ENCODE assay signal across 17 cellular contexts in the genomic region with DNA sequence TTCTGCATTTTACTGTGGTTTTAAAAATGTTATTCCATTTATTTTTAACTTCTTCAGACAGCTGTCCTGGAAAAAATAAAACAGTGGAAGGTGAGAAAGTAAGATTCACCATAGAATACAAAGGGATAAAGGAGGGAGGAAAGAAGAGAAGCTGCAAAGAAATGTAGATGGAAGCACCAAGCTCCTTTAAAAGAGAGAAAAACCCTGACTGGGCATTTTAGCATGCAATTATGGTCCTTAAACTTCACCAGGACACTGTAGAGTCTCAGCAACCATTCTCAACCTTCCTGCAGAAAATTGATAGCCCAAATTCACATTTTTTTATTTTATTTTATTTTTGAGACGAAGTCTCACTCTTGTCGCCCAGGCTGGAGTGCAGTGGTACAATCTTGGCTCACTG. TPM values are rescaled to one million over a fixed set of nuclear protein-coding genes. Genes with fewer than 3 reads are reported as not detected.
DNase-seq lines count a peak whose midpoint lies in the region; ATAC-seq and TF ChIP-seq lines count a peak whose summit lies in the region.
"Had no signal": no experiment of that assay in that cellular context is flagged by ENCODE, and none has a peak within 500 bp of the region (broad histone marks: within the 10 kb centered on the region; RNA-seq: fewer than 3 reads in every experiment).

No MANE protein-coding gene starts in this region.

- CTCF ChIA-PET in activated CD8-positive, alpha-beta memory T cell treated with anti-CD3 and anti-CD28 coated beads, Interleukin-2, amount 10 ng/mL, durations not matched to agents 7 days and 5 days (lab: Charles Lee) = interaction anchor here (0.7 to 1.6 kb wide), 4 partner anchors 10 to 209 kb away, joined by 3 to 5 read pairs (median 4); no protein-coding TSS in a partner anchor
- CTCF ChIA-PET in CD4-positive, alpha-beta memory T cell (lab: Charles Lee; ENCODE audit: partially characterized antibody) = interaction anchor here (1.0 to 8.5 kb wide), 3 partner anchors 12 to 209 kb away, joined by 3 to 43 read pairs (median 4); partner anchors contain the start of gene ANKRD44

- DNase-seq in activated CD8-positive, alpha-beta memory T cell treated with anti-CD3 and anti-CD28 coated beads, Interleukin-2, amount 10 ng/mL, durations not matched to agents 7 days and 5 days = no peak
- no peak for DNase-seq in activated CD8-positive, alpha-beta memory T cell treated with anti-CD3 and anti-CD28 coated beads for 24 hours
- no peak for DNase-seq in CD4-positive, alpha-beta memory T cell
- DNase-seq in naive thymus-derived CD8-positive, alpha-beta T cell = no peak
- DNase-seq in ureter (ENCODE audit: low spot score) = no peak
- no peak for DNase-seq in HFFc6
- DNase-seq: GDM1; GM23248; NCI-H1417 treated with DMSO at 0.1 percent for 48 hours; NCI-H1930; NCI-H2171; NCI-H446; NK-92 treated with Interleukin-12 subunit alpha and Interleukin-12 subunit beta, amount 100 ng/mL, for 24 hours; SHP77 had no signal

- H3K36me3 Mint-ChIP-seq in activated CD8-positive, alpha-beta memory T cell treated with anti-CD3 and anti-CD28 coated beads, Interleukin-2, amount 10 ng/mL, durations not matched to agents 7 days and 5 days = no peaks in the 10 kb centered on the region
- no peaks in the 10 kb centered on the region for H3K36me3 Mint-ChIP-seq in CD4-positive, alpha-beta memory T cell
- H3K36me3 Mint-ChIP-seq in activated T-helper 17 cell treated with anti-CD3 and anti-CD28 coated beads, Interleukin-2, amount 50 U/mL, for 72 hours (ENCODE audit: low read depth) = no peaks in the 10 kb centered on the region
- H3K36me3 Mint-ChIP-seq in naive thymus-derived CD8-positive, alpha-beta T cell = no peaks in the 10 kb centered on the region
- 0 out of 2 replicates have a peak, but pooled peaks cover 5% of the 10 kb centered on the region for H3K36me3 Mint-ChIP-seq in HFFc6 (ENCODE audit: low read depth)

- no peak overlapping the region for H3K4me3 Mint-ChIP-seq in activated CD8-positive, alpha-beta memory T cell treated with anti-CD3 and anti-CD28 coated beads, Interleukin-2, amount 10 ng/mL, durations not matched to agents 7 days and 5 days
- peak overlapping the region in 3 of 8 donors; percentile 8 to 32 (median 29) for H3K4me3 Mint-ChIP-seq in CD4-positive, alpha-beta memory T cell
- H3K4me3 Mint-ChIP-seq in activated T-helper 17 cell treated with anti-CD3 and anti-CD28 coated beads, Interleukin-2, amount 50 U/mL, for 72 hours = peak overlapping the region; percentile 78
- peak overlapping the region in 5 of 10 donors; percentile 30 to 76 (median 52) for H3K4me3 Mint-ChIP-seq in naive thymus-derived CD8-positive, alpha-beta T cell
- H3K4me3 Mint-ChIP-seq in HFFc6 = no peak overlapping the region

- H3K4me3 ChIP-seq in CD4-positive, alpha-beta memory T cell (ENCODE audit: low read length in 2 of 2) = no peak overlapping the region
- H3K4me3 ChIP-seq: GM12878, GM23248 had no signal

- no peaks in the 10 kb centered on the region for H3K9me3 ChIP-seq in CD4-positive, alpha-beta memory T cell (ENCODE audit: control insufficient read depth in 1 of 2, low read length in 2 of 2)

- H3K4me1 ChIP-seq in CD4-positive, alpha-beta memory T cell (ENCODE audit: insufficient read depth, low read length) = peaks cover 58% of the 10 kb centered on the region

- H3K27me3 Mint-ChIP-seq in activated CD8-positive, alpha-beta memory T cell treated with anti-CD3 and anti-CD28 coated beads, Interleukin-2, amount 10 ng/mL, durations not matched to agents 7 days and 5 days = no peaks in the 10 kb centered on the region
- H3K27me3 Mint-ChIP-seq in CD4-positive, alpha-beta memory T cell = no peaks in the 10 kb centered on the region
- H3K27me3 Mint-ChIP-seq in activated T-helper 17 cell treated with anti-CD3 and anti-CD28 coated beads, Interleukin-2, amount 50 U/mL, for 72 hours = no peaks in the 10 kb centered on the region
- no peaks in the 10 kb centered on the region for H3K27me3 Mint-ChIP-seq in naive thymus-derived CD8-positive, alpha-beta T cell
- H3K27me3 Mint-ChIP-seq in HFFc6 (ENCODE audit: insufficient read depth) = peaks cover 5% of the 10 kb centered on the region

- H3K27me3 ChIP-seq in CD4-positive, alpha-beta memory T cell (ENCODE audit: insufficient read depth, low read length) = no peaks in the 10 kb centered on the region

- TF ChIP-seq CTCF in HFFc6 (IDR thresholded peaks at IDR 0.05) = no peak

- peaks cover 44% of the 10 kb centered on the region for H3K4me1 Mint-ChIP-seq in activated CD8-positive, alpha-beta memory T cell treated with anti-CD3 and anti-CD28 coated beads, Interleukin-2, amount 10 ng/mL, durations not matched to agents 7 days and 5 days
- H3K4me1 Mint-ChIP-seq in CD4-positive, alpha-beta memory T cell = peaks cover 31 to 62% (median 52%) of the 10 kb centered on the region in 4 donors
- peaks cover 29% of the 10 kb centered on the region for H3K4me1 Mint-ChIP-seq in activated T-helper 17 cell treated with anti-CD3 and anti-CD28 coated beads, Interleukin-2, amount 50 U/mL, for 72 hours
- peaks cover 29 to 66% (median 60%) of the 10 kb centered on the region in 4 donors for H3K4me1 Mint-ChIP-seq in naive thymus-derived CD8-positive, alpha-beta T cell
- no peaks in the 10 kb centered on the region for H3K4me1 Mint-ChIP-seq in HFFc6 (ENCODE audit: low read depth)

- no peak overlapping the region for H3K27ac ChIP-seq in CD4-positive, alpha-beta memory T cell (ENCODE audit: low read depth, low read length)
- H3K27ac ChIP-seq: GM23248 had no signal

- no peak for ATAC-seq in activated CD8-positive, alpha-beta memory T cell treated with anti-CD3 and anti-CD28 coated beads, Interleukin-2, amount 10 ng/mL, durations not matched to agents 7 days and 5 days
- no peak for ATAC-seq in activated T-helper 17 cell treated with anti-CD3 and anti-CD28 coated beads, Interleukin-2, amount 50 U/mL, for 72 hours (replicated peaks)
- ATAC-seq in naive thymus-derived CD8-positive, alpha-beta T cell = no peak
- ATAC-seq: GM12878, HCT116 had no signal

- H3K36me3 ChIP-seq in CD4-positive, alpha-beta memory T cell (ENCODE audit: insufficient read depth, low read length) = no peaks in the 10 kb centered on the region

- H3K27ac Mint-ChIP-seq in activated CD8-positive, alpha-beta memory T cell treated with anti-CD3 and anti-CD28 coated beads, Interleukin-2, amount 10 ng/mL, durations not matched to agents 7 days and 5 days = peak overlapping the region; percentile 29
- peak overlapping the region in 5 of 7 donors; percentile 1 to 94 (median 83) for H3K27ac Mint-ChIP-seq in CD4-positive, alpha-beta memory T cell
- H3K27ac Mint-ChIP-seq in activated T-helper 17 cell treated with anti-CD3 and anti-CD28 coated beads, Interleukin-2, amount 50 U/mL, for 72 hours = peak overlapping the region; percentile 82
- peak overlapping the region; percentile 76 to 100 (median 98) for H3K27ac Mint-ChIP-seq in naive thymus-derived CD8-positive, alpha-beta T cell
- H3K27ac Mint-ChIP-seq in HFFc6 = no peak overlapping the region

- no peaks in the 10 kb centered on the region for H3K9me3 Mint-ChIP-seq in activated CD8-positive, alpha-beta memory T cell treated with anti-CD3 and anti-CD28 coated beads, Interleukin-2, amount 10 ng/mL, durations not matched to agents 7 days and 5 days (ENCODE audit: low read depth)
- no peaks in the 10 kb centered on the region for H3K9me3 Mint-ChIP-seq in CD4-positive, alpha-beta memory T cell
- H3K9me3 Mint-ChIP-seq in activated T-helper 17 cell treated with anti-CD3 and anti-CD28 coated beads, Interleukin-2, amount 50 U/mL, for 72 hours = no peaks in the 10 kb centered on the region
- H3K9me3 Mint-ChIP-seq in naive thymus-derived CD8-positive, alpha-beta T cell = no peaks in the 10 kb centered on the region
- no peaks in the 10 kb centered on the region for H3K9me3 Mint-ChIP-seq in HFFc6

- intact Hi-C loops in CD4-positive, alpha-beta memory T cell (cut with micrococcal nuclease) = no loop called here

- POLR2A ChIA-PET in CD4-positive, alpha-beta memory T cell (lab: Charles Lee; ENCODE audit: partially characterized antibody) = interaction anchor here (0.7 to 9.0 kb wide), 6 partner anchors 12 to 170 kb away, joined by 3 to 71 read pairs (median 6); partner anchors contain the start of gene ANKRD44
- POLR2A ChIA-PET in naive thymus-derived CD8-positive, alpha-beta T cell (lab: Charles Lee) = interaction anchor here (0.6 to 4.2 kb wide), 5 partner anchors 11 to 178 kb away, joined by 3 to 53 read pairs (median 5); partner anchors contain the start of genes ANKRD44 and HSPD1

RNA-seq across cellular contexts. Expression of gene ANKRD44, which starts 11.6 kb away (rescaled TPM):
- total RNA-seq in activated CD8-positive, alpha-beta memory T cell treated with anti-CD3 and anti-CD28 coated beads, Interleukin-2, amount 10 ng/mL, durations not matched to agents 7 days and 5 days = 100 to 1,000 TPM; 210 to 249 TPM
- 100 to 1,000 TPM; 229 to 248 TPM for total RNA-seq in CD4-positive, alpha-beta memory T cell
- 10 to 100 TPM; 51.5 to 87.9 TPM for polyA plus RNA-seq in CD4-positive, alpha-beta memory T cell
- 100 to 1,000 TPM; 131 to 154 TPM for total RNA-seq in activated T-helper 17 cell treated with anti-CD3 and anti-CD28 coated beads, Interleukin-2, amount 50 U/mL, for 72 hours
- 100 to 1,000 TPM; 269 to 279 TPM for total RNA-seq in naive thymus-derived CD8-positive, alpha-beta T cell
- polyA plus RNA-seq in naive thymus-derived CD8-positive, alpha-beta T cell = 10 to 100 TPM; 85.8 to 96.1 (median 94.2) TPM
- 36.1 TPM for total RNA-seq in ureter
- 1 to 10 TPM; 3.8 to 5.7 (median 4.7) TPM for total RNA-seq in HFFc6 (2021; fragmentation: NEBNext Ultra II Directional; extraction: Animal tissue kit (Norgen Biotek cat#: 25700))
